2 cellular contexts compared by ENCODE assay signal in genomic region chr2:71587509-71588073, GRCh38.
A peak's percentile ranks its signal among the peaks of the same experiment; 100 is the strongest.
TF ChIP-seq lines count a peak whose summit lies in the region.

No MANE protein-coding gene starts in this region.

TF ChIP-seq in SK-N-SH, 30 proteins besides CTCF, POLR2A, EP300 and RAD21 (continued from another document):
- TF ChIP-seq, protein P1, sequence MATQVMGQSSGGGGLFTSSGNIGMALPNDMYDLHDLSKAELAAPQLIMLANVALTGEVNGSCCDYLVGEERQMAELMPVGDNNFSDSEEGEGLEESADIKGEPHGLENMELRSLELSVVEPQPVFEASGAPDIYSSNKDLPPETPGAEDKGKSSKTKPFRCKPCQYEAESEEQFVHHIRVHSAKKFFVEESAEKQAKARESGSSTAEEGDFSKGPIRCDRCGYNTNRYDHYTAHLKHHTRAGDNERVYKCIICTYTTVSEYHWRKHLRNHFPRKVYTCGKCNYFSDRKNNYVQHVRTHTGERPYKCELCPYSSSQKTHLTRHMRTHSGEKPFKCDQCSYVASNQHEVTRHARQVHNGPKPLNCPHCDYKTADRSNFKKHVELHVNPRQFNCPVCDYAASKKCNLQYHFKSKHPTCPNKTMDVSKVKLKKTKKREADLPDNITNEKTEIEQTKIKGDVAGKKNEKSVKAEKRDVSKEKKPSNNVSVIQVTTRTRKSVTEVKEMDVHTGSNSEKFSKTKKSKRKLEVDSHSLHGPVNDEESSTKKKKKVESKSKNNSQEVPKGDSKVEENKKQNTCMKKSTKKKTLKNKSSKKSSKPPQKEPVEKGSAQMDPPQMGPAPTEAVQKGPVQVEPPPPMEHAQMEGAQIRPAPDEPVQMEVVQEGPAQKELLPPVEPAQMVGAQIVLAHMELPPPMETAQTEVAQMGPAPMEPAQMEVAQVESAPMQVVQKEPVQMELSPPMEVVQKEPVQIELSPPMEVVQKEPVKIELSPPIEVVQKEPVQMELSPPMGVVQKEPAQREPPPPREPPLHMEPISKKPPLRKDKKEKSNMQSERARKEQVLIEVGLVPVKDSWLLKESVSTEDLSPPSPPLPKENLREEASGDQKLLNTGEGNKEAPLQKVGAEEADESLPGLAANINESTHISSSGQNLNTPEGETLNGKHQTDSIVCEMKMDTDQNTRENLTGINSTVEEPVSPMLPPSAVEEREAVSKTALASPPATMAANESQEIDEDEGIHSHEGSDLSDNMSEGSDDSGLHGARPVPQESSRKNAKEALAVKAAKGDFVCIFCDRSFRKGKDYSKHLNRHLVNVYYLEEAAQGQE (IDR thresholded peaks at IDR 0.05; ENCODE audit: low read depth, low read length) = peak; percentile 54; the same call in 1 of the 2 replicates

TF ChIP-seq in SK-N-SH treated with all-trans-retinoic acid at 6 μM for 48 hours, 23 proteins besides CTCF, POLR2A, EP300 and RAD21 (continued from another document):
- TF ChIP-seq PATZ1 (CRISPR knock-in tag; IDR thresholded peaks at IDR 0.05; ENCODE audit: borderline replicate concordance) = no peak
- no peak for TF ChIP-seq GLIS3 (CRISPR knock-in tag; IDR thresholded peaks at IDR 0.05)
- no peak for TF ChIP-seq PPARA (CRISPR knock-in tag; IDR thresholded peaks at IDR 0.05; ENCODE audit: borderline replicate concordance)
- TF ChIP-seq, protein P2, sequence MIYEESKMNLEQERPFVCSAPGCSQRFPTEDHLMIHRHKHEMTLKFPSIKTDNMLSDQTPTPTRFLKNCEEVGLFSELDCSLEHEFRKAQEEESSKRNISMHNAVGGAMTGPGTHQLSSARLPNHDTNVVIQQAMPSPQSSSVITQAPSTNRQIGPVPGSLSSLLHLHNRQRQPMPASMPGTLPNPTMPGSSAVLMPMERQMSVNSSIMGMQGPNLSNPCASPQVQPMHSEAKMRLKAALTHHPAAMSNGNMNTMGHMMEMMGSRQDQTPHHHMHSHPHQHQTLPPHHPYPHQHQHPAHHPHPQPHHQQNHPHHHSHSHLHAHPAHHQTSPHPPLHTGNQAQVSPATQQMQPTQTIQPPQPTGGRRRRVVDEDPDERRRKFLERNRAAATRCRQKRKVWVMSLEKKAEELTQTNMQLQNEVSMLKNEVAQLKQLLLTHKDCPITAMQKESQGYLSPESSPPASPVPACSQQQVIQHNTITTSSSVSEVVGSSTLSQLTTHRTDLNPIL (CRISPR knock-in tag; IDR thresholded peaks at IDR 0.05; ENCODE audit: low read depth) = no peak
- no peak for TF ChIP-seq TCF4 (CRISPR knock-in tag; IDR thresholded peaks at IDR 0.05; ENCODE audit: borderline replicate concordance)
- no peak for TF ChIP-seq ZNF565 (CRISPR knock-in tag; conservative IDR thresholded peaks at IDR 0.05; ENCODE audit: low read depth)
- no peak for TF ChIP-seq ZFP30 (CRISPR knock-in tag; IDR thresholded peaks at IDR 0.05)
